ENCODE assay signal across 2 cellular contexts in the genomic region with DNA sequence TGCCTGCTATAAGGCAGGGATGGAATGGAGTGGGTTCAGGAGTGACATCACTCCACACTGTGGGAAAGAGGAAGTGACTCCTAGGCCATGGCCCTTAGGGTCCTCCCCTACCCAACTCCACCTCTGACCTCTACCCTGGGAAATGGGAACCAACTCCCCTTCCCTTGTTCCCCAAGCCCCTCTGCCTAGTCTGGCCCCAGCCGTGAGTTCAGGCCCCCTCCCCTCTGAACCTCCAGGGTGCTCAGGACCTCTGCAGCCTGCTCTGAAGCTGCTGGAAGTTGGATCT.
TF ChIP-seq lines count a peak whose summit lies in the region.

No MANE protein-coding gene starts in this region.

TF ChIP-seq in GM12878, 131 proteins besides CTCF, POLR2A, EP300 and RAD21:
- no peak for TF ChIP-seq RAD51 (IDR thresholded peaks at IDR 0.05)
- TF ChIP-seq NR2C2 (IDR thresholded peaks at IDR 0.05; ENCODE audit: borderline replicate concordance, control insufficient read depth, insufficient read length, low read depth): no peak
- TF ChIP-seq MYB (IDR thresholded peaks at IDR 0.05; ENCODE audit: borderline replicate concordance, low read depth, low read length): no peak
- no peak for TF ChIP-seq ESRRA (IDR thresholded peaks at IDR 0.05; ENCODE audit: low read length)
- TF ChIP-seq, protein P1, sequence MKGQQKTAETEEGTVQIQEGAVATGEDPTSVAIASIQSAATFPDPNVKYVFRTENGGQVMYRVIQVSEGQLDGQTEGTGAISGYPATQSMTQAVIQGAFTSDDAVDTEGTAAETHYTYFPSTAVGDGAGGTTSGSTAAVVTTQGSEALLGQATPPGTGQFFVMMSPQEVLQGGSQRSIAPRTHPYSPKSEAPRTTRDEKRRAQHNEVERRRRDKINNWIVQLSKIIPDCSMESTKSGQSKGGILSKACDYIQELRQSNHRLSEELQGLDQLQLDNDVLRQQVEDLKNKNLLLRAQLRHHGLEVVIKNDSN (IDR thresholded peaks at IDR 0.05; ENCODE audit: borderline replicate concordance, extremely low read length, insufficient read depth, low read depth, low read length): no peak
- TF ChIP-seq SPI1 (IDR thresholded peaks at IDR 0.05; ENCODE audit: borderline replicate concordance, insufficient read depth, low read depth, low read length): peak; percentile 90
- TF ChIP-seq, protein P2, sequence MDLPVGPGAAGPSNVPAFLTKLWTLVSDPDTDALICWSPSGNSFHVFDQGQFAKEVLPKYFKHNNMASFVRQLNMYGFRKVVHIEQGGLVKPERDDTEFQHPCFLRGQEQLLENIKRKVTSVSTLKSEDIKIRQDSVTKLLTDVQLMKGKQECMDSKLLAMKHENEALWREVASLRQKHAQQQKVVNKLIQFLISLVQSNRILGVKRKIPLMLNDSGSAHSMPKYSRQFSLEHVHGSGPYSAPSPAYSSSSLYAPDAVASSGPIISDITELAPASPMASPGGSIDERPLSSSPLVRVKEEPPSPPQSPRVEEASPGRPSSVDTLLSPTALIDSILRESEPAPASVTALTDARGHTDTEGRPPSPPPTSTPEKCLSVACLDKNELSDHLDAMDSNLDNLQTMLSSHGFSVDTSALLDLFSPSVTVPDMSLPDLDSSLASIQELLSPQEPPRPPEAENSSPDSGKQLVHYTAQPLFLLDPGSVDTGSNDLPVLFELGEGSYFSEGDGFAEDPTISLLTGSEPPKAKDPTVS (IDR thresholded peaks at IDR 0.05; ENCODE audit: low read depth, low read length): no peak
- TF ChIP-seq BHLHE40 (IDR thresholded peaks at IDR 0.05; ENCODE audit: borderline replicate concordance in 1 of 2, low read depth in 2 of 2, low read length in 1 of 2): no peak
- TF ChIP-seq NR2F1 (conservative IDR thresholded peaks at IDR 0.05): peak; percentile 64
- TF ChIP-seq IKZF1 (conservative IDR thresholded peaks at IDR 0.05): peak; percentile 49

TF ChIP-seq in SK-N-SH, 30 proteins besides CTCF, POLR2A, EP300 and RAD21:
- TF ChIP-seq, protein P3, sequence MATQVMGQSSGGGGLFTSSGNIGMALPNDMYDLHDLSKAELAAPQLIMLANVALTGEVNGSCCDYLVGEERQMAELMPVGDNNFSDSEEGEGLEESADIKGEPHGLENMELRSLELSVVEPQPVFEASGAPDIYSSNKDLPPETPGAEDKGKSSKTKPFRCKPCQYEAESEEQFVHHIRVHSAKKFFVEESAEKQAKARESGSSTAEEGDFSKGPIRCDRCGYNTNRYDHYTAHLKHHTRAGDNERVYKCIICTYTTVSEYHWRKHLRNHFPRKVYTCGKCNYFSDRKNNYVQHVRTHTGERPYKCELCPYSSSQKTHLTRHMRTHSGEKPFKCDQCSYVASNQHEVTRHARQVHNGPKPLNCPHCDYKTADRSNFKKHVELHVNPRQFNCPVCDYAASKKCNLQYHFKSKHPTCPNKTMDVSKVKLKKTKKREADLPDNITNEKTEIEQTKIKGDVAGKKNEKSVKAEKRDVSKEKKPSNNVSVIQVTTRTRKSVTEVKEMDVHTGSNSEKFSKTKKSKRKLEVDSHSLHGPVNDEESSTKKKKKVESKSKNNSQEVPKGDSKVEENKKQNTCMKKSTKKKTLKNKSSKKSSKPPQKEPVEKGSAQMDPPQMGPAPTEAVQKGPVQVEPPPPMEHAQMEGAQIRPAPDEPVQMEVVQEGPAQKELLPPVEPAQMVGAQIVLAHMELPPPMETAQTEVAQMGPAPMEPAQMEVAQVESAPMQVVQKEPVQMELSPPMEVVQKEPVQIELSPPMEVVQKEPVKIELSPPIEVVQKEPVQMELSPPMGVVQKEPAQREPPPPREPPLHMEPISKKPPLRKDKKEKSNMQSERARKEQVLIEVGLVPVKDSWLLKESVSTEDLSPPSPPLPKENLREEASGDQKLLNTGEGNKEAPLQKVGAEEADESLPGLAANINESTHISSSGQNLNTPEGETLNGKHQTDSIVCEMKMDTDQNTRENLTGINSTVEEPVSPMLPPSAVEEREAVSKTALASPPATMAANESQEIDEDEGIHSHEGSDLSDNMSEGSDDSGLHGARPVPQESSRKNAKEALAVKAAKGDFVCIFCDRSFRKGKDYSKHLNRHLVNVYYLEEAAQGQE (IDR thresholded peaks at IDR 0.05; ENCODE audit: low read depth, low read length): no peak
- TF ChIP-seq POLR2AphosphoS5 (IDR thresholded peaks at IDR 0.05; ENCODE audit: low read depth, low read length) (no peak), NRF1 (IDR thresholded peaks at IDR 0.05; ENCODE audit: low read depth, low read length) (no peak), SMC3 (IDR thresholded peaks at IDR 0.05; ENCODE audit: low read depth, low read length) (no peak), FOXM1 (IDR thresholded peaks at IDR 0.05; ENCODE audit: low read depth) (no peak), MXI1 (IDR thresholded peaks at IDR 0.05; ENCODE audit: low read depth, low read length) (no peak), ELF1 (IDR thresholded peaks at IDR 0.05) (no peak), GABPA (IDR thresholded peaks at IDR 0.05; ENCODE audit: low read depth) (no peak), MEF2A (IDR thresholded peaks at IDR 0.05; ENCODE audit: borderline replicate concordance, low read depth) (no peak), RCOR1 (IDR thresholded peaks at IDR 0.05; ENCODE audit: low read length) (no peak), FOSL2 (IDR thresholded peaks at IDR 0.05; ENCODE audit: borderline replicate concordance, low read depth) (no peak), TAF1 (IDR thresholded peaks at IDR 0.05; ENCODE audit: borderline replicate concordance, low read depth, low read length) (no peak), YY1 (IDR thresholded peaks at IDR 0.05; ENCODE audit: low read depth) (no peak), JUND (IDR thresholded peaks at IDR 0.05) (no peak), CHD2 (IDR thresholded peaks at IDR 0.05; ENCODE audit: low read length, partially characterized antibody) (no peak)
- TF ChIP-seq, protein P4, sequence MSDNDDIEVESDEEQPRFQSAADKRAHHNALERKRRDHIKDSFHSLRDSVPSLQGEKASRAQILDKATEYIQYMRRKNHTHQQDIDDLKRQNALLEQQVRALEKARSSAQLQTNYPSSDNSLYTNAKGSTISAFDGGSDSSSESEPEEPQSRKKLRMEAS (IDR thresholded peaks at IDR 0.05; ENCODE audit: low read depth): no peak
- TF ChIP-seq, protein P1 (IDR thresholded peaks at IDR 0.05; ENCODE audit: borderline replicate concordance, low read depth): no peak
- TF ChIP-seq, protein P5, sequence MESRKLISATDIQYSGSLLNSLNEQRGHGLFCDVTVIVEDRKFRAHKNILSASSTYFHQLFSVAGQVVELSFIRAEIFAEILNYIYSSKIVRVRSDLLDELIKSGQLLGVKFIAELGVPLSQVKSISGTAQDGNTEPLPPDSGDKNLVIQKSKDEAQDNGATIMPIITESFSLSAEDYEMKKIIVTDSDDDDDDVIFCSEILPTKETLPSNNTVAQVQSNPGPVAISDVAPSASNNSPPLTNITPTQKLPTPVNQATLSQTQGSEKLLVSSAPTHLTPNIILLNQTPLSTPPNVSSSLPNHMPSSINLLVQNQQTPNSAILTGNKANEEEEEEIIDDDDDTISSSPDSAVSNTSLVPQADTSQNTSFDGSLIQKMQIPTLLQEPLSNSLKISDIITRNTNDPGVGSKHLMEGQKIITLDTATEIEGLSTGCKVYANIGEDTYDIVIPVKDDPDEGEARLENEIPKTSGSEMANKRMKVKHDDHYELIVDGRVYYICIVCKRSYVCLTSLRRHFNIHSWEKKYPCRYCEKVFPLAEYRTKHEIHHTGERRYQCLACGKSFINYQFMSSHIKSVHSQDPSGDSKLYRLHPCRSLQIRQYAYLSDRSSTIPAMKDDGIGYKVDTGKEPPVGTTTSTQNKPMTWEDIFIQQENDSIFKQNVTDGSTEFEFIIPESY (IDR thresholded peaks at IDR 0.05; ENCODE audit: borderline replicate concordance, low read depth): no peak
TF ChIP-seq in SK-N-SH: peak in this region for 0.
